ENCODE assay signal across 10 cellular contexts in genomic region chr16:56631832-56632159, GRCh38. TPM values are rescaled to one million over a fixed set of nuclear protein-coding genes. Genes with fewer than 3 reads are reported as not detected.
DNase-seq lines count a peak whose midpoint lies in the region; ATAC-seq and TF ChIP-seq lines count a peak whose summit lies in the region.
"Had no signal": no experiment of that assay in that cellular context is flagged by ENCODE, and none has a peak within 500 bp of the region (broad histone marks: within the 10 kb centered on the region; RNA-seq: fewer than 3 reads in every experiment).

No MANE protein-coding gene starts in this region.

- H3K36me3 ChIP-seq in ACC112 (ENCODE audit: insufficient read depth, low read length): no peaks in the 10 kb centered on the region
- no peaks in the 10 kb centered on the region for H3K36me3 ChIP-seq in IMR-90 (ENCODE audit: control insufficient read depth, insufficient read depth, low read length)
- no peaks in the 10 kb centered on the region for H3K36me3 ChIP-seq in endocrine pancreas (ENCODE audit: control insufficient read depth, insufficient read depth, low read length)
- no peaks in the 10 kb centered on the region for H3K36me3 ChIP-seq in Karpas-422 (ENCODE audit: insufficient read depth, low read length)

- no peaks in the 10 kb centered on the region for H3K79me1 ChIP-seq in IMR-90 (ENCODE audit: low read depth in 1 of 2, low read length in 2 of 2)

- H2AK5ac ChIP-seq in IMR-90 (ENCODE audit: low read depth, low read length): no peak overlapping the region

- H3K4me2 ChIP-seq in IMR-90 (ENCODE audit: low read depth, low read length) (no peak overlapping the region), Karpas-422 (ENCODE audit: low read depth, low read length, poor library complexity, severe bottlenecking) (no peak overlapping the region)

- no peak overlapping the region for H3K14ac ChIP-seq in IMR-90 (replicated peaks; ENCODE audit: low read depth, low read length)

- no TSS peak for BruUV-seq in IMR-90 (replicated peaks; lab: Mats Ljungman, UMichigan)

- intact Hi-C loops in IMR-90 (cut with micrococcal nuclease): no loop called here

- 100% methylated on average over 1 of the region's 14 CpGs; no CpG with 5 or more reads in 1 of the 2 experiments for WGBS in IMR-90 (ENCODE audit: extremely low coverage in 2 of 2, insufficient read length in 1 of 2), 2 experiments

- peak overlapping the region; percentile 10; the same call in 1 of the 2 replicates for H3K27ac ChIP-seq in ACC112 (ENCODE audit: low read depth, low read length)
- H3K27ac ChIP-seq in IMR-90 (ENCODE audit: insufficient read depth, low read length): no peak overlapping the region
- H3K27ac ChIP-seq in Karpas-422 (ENCODE audit: low read length): no peak overlapping the region

- dilution Hi-C loops in IMR-90 (cut with HindIII; ENCODE audit: low sequenced_read_pairs, unreplicated experiment): no loop called here

- no peaks in the 10 kb centered on the region for H4K20me1 ChIP-seq in IMR-90 (ENCODE audit: insufficient read depth, low read length)
- no peaks in the 10 kb centered on the region for H4K20me1 ChIP-seq in Karpas-422 (ENCODE audit: insufficient read depth, low read depth, low read length)

- H3K4ac ChIP-seq in IMR-90 (ENCODE audit: low read depth, low read length): no peak overlapping the region

- H2BK15ac ChIP-seq in IMR-90 (ENCODE audit: low read depth, low read length): no peak overlapping the region

- no peak for TF ChIP-seq POLR2A in IMR-90 (IDR thresholded peaks at IDR 0.05; ENCODE audit: low read depth, low read length)

- ATAC-seq in IMR-90 (ENCODE audit: low read depth): no peak
- ATAC-seq in naive thymus-derived CD8-positive, alpha-beta T cell: no peak

- H3K9me3 ChIP-seq in IMR-90 (ENCODE audit: control insufficient read depth, insufficient read depth, low read length) (peaks cover 2% of the 10 kb centered on the region; the same call in 1 of the 2 replicates), endocrine pancreas (ENCODE audit: control insufficient read depth, low read length) (no peaks in the 10 kb centered on the region), Karpas-422 (ENCODE audit: low read length) (no peaks in the 10 kb centered on the region)

- H3K56ac ChIP-seq in IMR-90 (ENCODE audit: extremely low read depth, insufficient read depth, low read length): no peak overlapping the region

- peaks cover 0 to 2% (median 2%) of the 10 kb centered on the region in 3 donors for H3K36me3 Mint-ChIP-seq in naive thymus-derived CD8-positive, alpha-beta T cell

- in situ Hi-C loops in IMR-90 (cut with MboI; ENCODE audit: low sequenced_read_pairs): no loop called here

- DNase-seq in IMR-90: no peak
- no peak for DNase-seq in naive thymus-derived CD8-positive, alpha-beta T cell
- no peak for DNase-seq in foreskin melanocyte
- no peak for DNase-seq in Karpas-422
- DNase-seq in NCI-H345 (lab: John Stamatoyannopoulos, UW): no peak
- no peak for DNase-seq in NCI-H524 (lab: John Stamatoyannopoulos, UW)
- DNase-seq: activated CD4-positive, alpha-beta T cell treated with anti-CD3 and anti-CD28 coated beads for 4 hours; NCI-H1930 had no signal

- no peak overlapping the region for H4K8ac ChIP-seq in IMR-90 (ENCODE audit: low read depth in 2 of 2, low read length in 2 of 2)

- CTCF ChIA-PET in IMR-90 (lab: Yijun Ruan, JAX): no interaction called here

- peaks cover 18 to 40% (median 32%) of the 10 kb centered on the region in 4 donors for H3K4me1 Mint-ChIP-seq in naive thymus-derived CD8-positive, alpha-beta T cell

- H3K27me3 Mint-ChIP-seq in naive thymus-derived CD8-positive, alpha-beta T cell: peaks cover 31 to 78% (median 49%) of the 10 kb centered on the region in 5 donors

- TF ChIP-seq RAD21 in IMR-90 (IDR thresholded peaks at IDR 0.05; ENCODE audit: low read length): no peak

- peaks cover 3% of the 10 kb centered on the region for H3K4me1 ChIP-seq in ACC112 (ENCODE audit: control insufficient read depth, insufficient read depth, low read length, unreplicated experiment)
- H3K4me1 ChIP-seq in IMR-90 (ENCODE audit: control insufficient read depth, insufficient read depth, low read length): peaks cover 2% of the 10 kb centered on the region
- no peaks in the 10 kb centered on the region for H3K4me1 ChIP-seq in endocrine pancreas (ENCODE audit: control insufficient read depth, insufficient read depth, low read length)
- H3K4me1 ChIP-seq in Karpas-422 (ENCODE audit: low read length): peaks cover 18% of the 10 kb centered on the region

- H4K91ac ChIP-seq in IMR-90 (ENCODE audit: insufficient read depth, low read depth, low read length): no peak overlapping the region

- H3K4me3 ChIP-seq in ACC112 (ENCODE audit: low read depth, low read length) (peak overlapping the region; percentile 82), IMR-90 (ENCODE audit: insufficient read depth, low read depth, low read length) (no peak overlapping the region), endocrine pancreas (ENCODE audit: control insufficient read depth, insufficient read depth, low read length) (no peak overlapping the region), Karpas-422 (ENCODE audit: low read length) (no peak overlapping the region)

- peak overlapping the region; percentile 67 to 90 (median 81) for H3K4me3 Mint-ChIP-seq in naive thymus-derived CD8-positive, alpha-beta T cell

- no peak for TF ChIP-seq CTCF in IMR-90 (conservative IDR thresholded peaks at IDR 0.05; ENCODE audit: low read depth, low read length)

- H3K9ac ChIP-seq in IMR-90 (ENCODE audit: low read depth, low read length): no peak overlapping the region
- H3K9ac ChIP-seq in endocrine pancreas (ENCODE audit: control insufficient read depth, insufficient read depth, low read length): peak overlapping the region; percentile 42
- no peak overlapping the region for H3K9ac ChIP-seq in Karpas-422 (ENCODE audit: low read length)

- no peak overlapping the region for H2BK20ac ChIP-seq in IMR-90 (ENCODE audit: low read depth, low read length)

- no peak overlapping the region for H3K23ac ChIP-seq in IMR-90 (ENCODE audit: low read depth, low read length)

- POLR2A ChIA-PET in IMR-90 (lab: Charles Lee; ENCODE audit: unreplicated experiment): no interaction called here
- POLR2A ChIA-PET in naive thymus-derived CD8-positive, alpha-beta T cell (lab: Charles Lee): interaction anchor here (0.6 to 1.5 kb wide), 2 partner anchors 13 to 449 kb away, joined by 3 to 4 read pairs; no protein-coding TSS in a partner anchor

- H3K9me2 ChIP-seq in Karpas-422 (replicated peaks; ENCODE audit: insufficient read depth, low read length): no peaks in the 10 kb centered on the region

- no peaks in the 10 kb centered on the region for H3K27me3 ChIP-seq in ACC112 (ENCODE audit: insufficient read depth, low read length)
- peaks cover 56% of the 10 kb centered on the region for H3K27me3 ChIP-seq in IMR-90 (ENCODE audit: control insufficient read depth, insufficient read depth, low read length)
- H3K27me3 ChIP-seq in endocrine pancreas (ENCODE audit: control insufficient read depth, insufficient read depth, low read length): no peaks in the 10 kb centered on the region
- no peaks in the 10 kb centered on the region for H3K27me3 ChIP-seq in Karpas-422 (ENCODE audit: low read length)

- H3K27ac Mint-ChIP-seq in naive thymus-derived CD8-positive, alpha-beta T cell: no peak overlapping the region

- no peak overlapping the region for H2BK120ac ChIP-seq in IMR-90 (ENCODE audit: low read depth, low read length)

- H2AFZ ChIP-seq in ACC112 (ENCODE audit: low read length, unreplicated experiment) (peak overlapping the region; percentile 66), IMR-90 (replicated peaks; ENCODE audit: low read length, poor library complexity) (peak overlapping the region; percentile 56), Karpas-422 (ENCODE audit: low read length) (no peak overlapping the region)

- no peak overlapping the region for H4K5ac ChIP-seq in IMR-90 (ENCODE audit: low read depth, low read length)

- no peaks in the 10 kb centered on the region for H3K9me1 ChIP-seq in IMR-90 (ENCODE audit: insufficient read depth, low read length)

- H3K9me3 Mint-ChIP-seq in naive thymus-derived CD8-positive, alpha-beta T cell: no peaks in the 10 kb centered on the region

- H3K79me2 ChIP-seq in ACC112 (ENCODE audit: control insufficient read depth, insufficient read depth, low read length, unreplicated experiment) (peaks cover under 1% of the 10 kb centered on the region), Karpas-422 (ENCODE audit: low read length) (no peaks in the 10 kb centered on the region)

- no peak overlapping the region for H2BK5ac ChIP-seq in IMR-90 (ENCODE audit: low read depth, low read length, poor library complexity, severe bottlenecking)

- no peak overlapping the region for H3K18ac ChIP-seq in IMR-90 (ENCODE audit: low read depth, low read length)

- no peak overlapping the region for H2AK9ac ChIP-seq in IMR-90 (replicated peaks; ENCODE audit: low read depth, low read length, poor library complexity)

RNA-seq across cellular contexts. Expression of gene MT1M, which starts 0.7 kb away (rescaled TPM):
- total RNA-seq in IMR-90 (2012; rRNA removed): not detected in 2 replicates
- 0.10 TPM in 1 of 2 replicates, not detected in the other for polyA plus RNA-seq in IMR-90 (2012; rRNA removed)
- polyA plus RNA-seq in IMR-90 (2012; cell fraction: cytosol; rRNA removed): not detected in 2 replicates
- not detected in 2 replicates for polyA plus RNA-seq in IMR-90 (2012; cell fraction: nucleus; rRNA removed; ENCODE audit: low replicate concordance)
- total RNA-seq in naive thymus-derived CD8-positive, alpha-beta T cell: not detected
- polyA plus RNA-seq in naive thymus-derived CD8-positive, alpha-beta T cell: not detected
- total RNA-seq in Karpas-422 (2014; rRNA removed; shearing (Covaris generic); ENCODE audit: low replicate concordance): not detected in 2 replicates

RNA-seq across cellular contexts. Expression of gene MT1E, which starts 6.2 kb away (rescaled TPM):
- 137 and 166 TPM in 2 replicates for total RNA-seq in IMR-90 (2012; rRNA removed)
- 733 and 821 TPM in 2 replicates for polyA plus RNA-seq in IMR-90 (2012; rRNA removed)
- polyA plus RNA-seq in IMR-90 (2012; cell fraction: cytosol; rRNA removed): 236 and 418 TPM in 2 replicates
- polyA plus RNA-seq in IMR-90 (2012; cell fraction: nucleus; rRNA removed; ENCODE audit: low replicate concordance): 56.6 and 97.9 TPM in 2 replicates
- 1 to 10 TPM; 1.3 to 1.6 TPM for total RNA-seq in naive thymus-derived CD8-positive, alpha-beta T cell
- polyA plus RNA-seq in naive thymus-derived CD8-positive, alpha-beta T cell: 10 to 100 TPM in 2 of 3 donors, 1 to 10 TPM in 1; 7.1 to 21.9 (median 10.5) TPM
- not detected in 2 replicates for total RNA-seq in Karpas-422 (2014; rRNA removed; shearing (Covaris generic); ENCODE audit: low replicate concordance)

RNA-seq across cellular contexts. Expression of gene MT1A, which starts 6.7 kb away (rescaled TPM):
- 1.9 TPM in 1 of 2 replicates, not detected in the other for total RNA-seq in IMR-90 (2012; rRNA removed)
- polyA plus RNA-seq in IMR-90 (2012; rRNA removed): 0.60 and 1.6 TPM in 2 replicates
- polyA plus RNA-seq in IMR-90 (2012; cell fraction: cytosol; rRNA removed): 0.55 and 0.92 TPM in 2 replicates
- 0.87 TPM in 1 of 2 replicates, not detected in the other for polyA plus RNA-seq in IMR-90 (2012; cell fraction: nucleus; rRNA removed; ENCODE audit: low replicate concordance)
- not detected for total RNA-seq in naive thymus-derived CD8-positive, alpha-beta T cell
- not detected for polyA plus RNA-seq in naive thymus-derived CD8-positive, alpha-beta T cell
- not detected in 2 replicates for total RNA-seq in Karpas-422 (2014; rRNA removed; shearing (Covaris generic); ENCODE audit: low replicate concordance)

RNA-seq across cellular contexts. Expression of gene MT1B, which starts 19.9 kb away (rescaled TPM):
- total RNA-seq in IMR-90 (2012; rRNA removed): not detected in 2 replicates
- not detected in 2 replicates for polyA plus RNA-seq in IMR-90 (2012; rRNA removed)
- not detected in 2 replicates for polyA plus RNA-seq in IMR-90 (2012; cell fraction: cytosol; rRNA removed)
- not detected in 2 replicates for polyA plus RNA-seq in IMR-90 (2012; cell fraction: nucleus; rRNA removed; ENCODE audit: low replicate concordance)
- total RNA-seq in naive thymus-derived CD8-positive, alpha-beta T cell: not detected
- not detected for polyA plus RNA-seq in naive thymus-derived CD8-positive, alpha-beta T cell
- total RNA-seq in Karpas-422 (2014; rRNA removed; shearing (Covaris generic); ENCODE audit: low replicate concordance): 2.7 and 5.7 TPM in 2 replicates

RNA-seq across cellular contexts. Expression of gene MT2A, which starts 23.4 kb away (rescaled TPM):
- total RNA-seq in IMR-90 (2012; rRNA removed): 25.5 and 55.5 TPM in 2 replicates
- 588 and 621 TPM in 2 replicates for polyA plus RNA-seq in IMR-90 (2012; rRNA removed)
- 222 and 299 TPM in 2 replicates for polyA plus RNA-seq in IMR-90 (2012; cell fraction: cytosol; rRNA removed)
- 139 and 191 TPM in 2 replicates for polyA plus RNA-seq in IMR-90 (2012; cell fraction: nucleus; rRNA removed; ENCODE audit: low replicate concordance)
- total RNA-seq in naive thymus-derived CD8-positive, alpha-beta T cell: 10 to 100 TPM; 32.3 to 39.0 TPM
- 100 to 1,000 TPM; 248 to 303 (median 294) TPM for polyA plus RNA-seq in naive thymus-derived CD8-positive, alpha-beta T cell
- total RNA-seq in Karpas-422 (2014; rRNA removed; shearing (Covaris generic); ENCODE audit: low replicate concordance): 292 and 385 TPM in 2 replicates

Comparison
In these comparisons a context has a peak if more than half of its experiments do, and no peak if none do; other contexts are left out.
1. RNA of gene MT1E, which starts 6.2 kb away (total RNA-seq): 137 to 166 TPM in IMR-90; 1.3 to 1.6 TPM in naive thymus-derived CD8-positive, alpha-beta T cell and not detected in Karpas-422; every median in the first group is over 10 times any median in the second.